In genomic region chr2:191758420-191759199, GRCh38 we compare ENCODE assay signal across 9 cellular contexts.
DNase-seq lines count a peak whose midpoint lies in the region; ATAC-seq and TF ChIP-seq lines count a peak whose summit lies in the region.
"Had no signal": no experiment of that assay in that cellular context is flagged by ENCODE, and none has a peak within 500 bp of the region (broad histone marks: within the 10 kb centered on the region; RNA-seq: fewer than 3 reads in every experiment).

No MANE protein-coding gene starts in this region.

- no peak overlapping the region for H3K27ac ChIP-seq in RWPE1
- H3K27ac ChIP-seq: gastrocnemius medialis had no signal

- CTCF ChIA-PET in RWPE1 (lab: Yijun Ruan, JAX) = interaction anchor here (0.7 to 1.5 kb wide), 3 partner anchors 9 to 467 kb away, joined by 3 to 6 read pairs (median 6); no protein-coding TSS in a partner anchor

- H3K27ac Mint-ChIP-seq in activated T-helper 1 cell treated with anti-CD3 and anti-CD28 coated beads, Interleukin-12 subunit alpha, Interleukin-12 subunit beta, Interleukin-2, Interleukin-4 antibody, amounts not matched to agents 30 ng/mL and 10 ng/mL and 1 ng/mL, durations not matched to agents 14 hours and 24 hours and 36 hours = no peak overlapping the region

- ATAC-seq in GM21515 (IDR thresholded peaks at IDR 0.05; ENCODE audit: unreplicated experiment) (peak; percentile 100), Right ventricle myocardium superior (ENCODE audit: poor library complexity) (peak; percentile 72)
- ATAC-seq: gastrocnemius medialis had no signal

- peak; percentile 88 for DNase-seq in ELR (ENCODE audit: low read depth)
- peak; percentile 65 for DNase-seq in HK-2 (ENCODE audit: unreplicated experiment)
- peak; percentile 92 for DNase-seq in RWPE1 (ENCODE audit: low spot score)
- peak; percentile 8 for DNase-seq in activated T-helper 1 cell treated with anti-CD3 and anti-CD28 coated beads, Interleukin-12 subunit alpha, Interleukin-12 subunit beta, Interleukin-2, Interleukin-4 antibody, amounts not matched to agents 30 ng/mL and 10 ng/mL and 1 ng/mL, durations not matched to agents 14 hours and 24 hours and 36 hours (ENCODE audit: low spot score)
- no peak for DNase-seq in Right ventricle myocardium superior
- peak; percentile 21 to 38 (median 31) for DNase-seq in stimulated activated CD4-positive, alpha-beta T cell treated with anti-CD3 and anti-CD28 coated beads, Interleukin-12 subunit alpha, Interleukin-12 subunit beta, amount 100 ng/mL, for 48 hours (ENCODE audit: low read depth in 2 of 3, low spot score in 1 of 3)
- DNase-seq in hippocampal formation (lab: John Stamatoyannopoulos, UW) = no peak

- no peaks in the 10 kb centered on the region for H3K9me3 Mint-ChIP-seq in activated T-helper 1 cell treated with anti-CD3 and anti-CD28 coated beads, Interleukin-12 subunit alpha, Interleukin-12 subunit beta, Interleukin-2, Interleukin-4 antibody, amounts not matched to agents 30 ng/mL and 10 ng/mL and 1 ng/mL, durations not matched to agents 14 hours and 24 hours and 36 hours

- peak; percentile 53 for TF ChIP-seq CTCF in RWPE1 (conservative IDR thresholded peaks at IDR 0.05; ENCODE audit: low read depth)

- peaks cover 5% of the 10 kb centered on the region for H3K4me1 Mint-ChIP-seq in activated T-helper 1 cell treated with anti-CD3 and anti-CD28 coated beads, Interleukin-12 subunit alpha, Interleukin-12 subunit beta, Interleukin-2, Interleukin-4 antibody, amounts not matched to agents 30 ng/mL and 10 ng/mL and 1 ng/mL, durations not matched to agents 14 hours and 24 hours and 36 hours (ENCODE audit: low read depth)

- H3K36me3 Mint-ChIP-seq in activated T-helper 1 cell treated with anti-CD3 and anti-CD28 coated beads, Interleukin-12 subunit alpha, Interleukin-12 subunit beta, Interleukin-2, Interleukin-4 antibody, amounts not matched to agents 30 ng/mL and 10 ng/mL and 1 ng/mL, durations not matched to agents 14 hours and 24 hours and 36 hours (ENCODE audit: low read depth) = no peaks in the 10 kb centered on the region

- POLR2A ChIA-PET in RWPE1 (lab: Yijun Ruan, JAX; ENCODE audit: low non-redundant PET) = no interaction called here

- intact Hi-C loops in activated T-helper 1 cell treated with anti-CD3 and anti-CD28 coated beads, Interleukin-12 subunit alpha, Interleukin-12 subunit beta, Interleukin-2, Interleukin-4 antibody, amounts not matched to agents 30 ng/mL and 10 ng/mL and 1 ng/mL, durations not matched to agents 14 hours and 24 hours and 36 hours (cut with micrococcal nuclease) = loop anchor here (2.0 to 5.0 kb wide), 2 partner anchors 41 to 402 kb away; no protein-coding TSS in a partner anchor
- intact Hi-C loops in Right ventricle myocardium superior (cut with DNase I) = no loop called here

- peaks cover 6% of the 10 kb centered on the region for H3K27me3 Mint-ChIP-seq in activated T-helper 1 cell treated with anti-CD3 and anti-CD28 coated beads, Interleukin-12 subunit alpha, Interleukin-12 subunit beta, Interleukin-2, Interleukin-4 antibody, amounts not matched to agents 30 ng/mL and 10 ng/mL and 1 ng/mL, durations not matched to agents 14 hours and 24 hours and 36 hours (ENCODE audit: insufficient read depth)

- H3K4me3 Mint-ChIP-seq in activated T-helper 1 cell treated with anti-CD3 and anti-CD28 coated beads, Interleukin-12 subunit alpha, Interleukin-12 subunit beta, Interleukin-2, Interleukin-4 antibody, amounts not matched to agents 30 ng/mL and 10 ng/mL and 1 ng/mL, durations not matched to agents 14 hours and 24 hours and 36 hours = no peak overlapping the region

Comparison
In these comparisons a context has a peak if more than half of its experiments do, and no peak if none do; other contexts are left out.
1. DNase-seq: peak in ELR (single experiment), HK-2 (single experiment), RWPE1 (single experiment), activated T-helper 1 cell treated with anti-CD3 and anti-CD28 coated beads, Interleukin-12 subunit alpha, Interleukin-12 subunit beta, Interleukin-2, Interleukin-4 antibody, amounts not matched to agents 30 ng/mL and 10 ng/mL and 1 ng/mL, durations not matched to agents 14 hours and 24 hours and 36 hours (single experiment) and stimulated activated CD4-positive, alpha-beta T cell treated with anti-CD3 and anti-CD28 coated beads, Interleukin-12 subunit alpha, Interleukin-12 subunit beta, amount 100 ng/mL, for 48 hours (3 of 3); none in Right ventricle myocardium superior (single experiment) and hippocampal formation (0 of 2).